Comparison of ENCODE assay signal across 7 cellular contexts in the genomic region with DNA sequence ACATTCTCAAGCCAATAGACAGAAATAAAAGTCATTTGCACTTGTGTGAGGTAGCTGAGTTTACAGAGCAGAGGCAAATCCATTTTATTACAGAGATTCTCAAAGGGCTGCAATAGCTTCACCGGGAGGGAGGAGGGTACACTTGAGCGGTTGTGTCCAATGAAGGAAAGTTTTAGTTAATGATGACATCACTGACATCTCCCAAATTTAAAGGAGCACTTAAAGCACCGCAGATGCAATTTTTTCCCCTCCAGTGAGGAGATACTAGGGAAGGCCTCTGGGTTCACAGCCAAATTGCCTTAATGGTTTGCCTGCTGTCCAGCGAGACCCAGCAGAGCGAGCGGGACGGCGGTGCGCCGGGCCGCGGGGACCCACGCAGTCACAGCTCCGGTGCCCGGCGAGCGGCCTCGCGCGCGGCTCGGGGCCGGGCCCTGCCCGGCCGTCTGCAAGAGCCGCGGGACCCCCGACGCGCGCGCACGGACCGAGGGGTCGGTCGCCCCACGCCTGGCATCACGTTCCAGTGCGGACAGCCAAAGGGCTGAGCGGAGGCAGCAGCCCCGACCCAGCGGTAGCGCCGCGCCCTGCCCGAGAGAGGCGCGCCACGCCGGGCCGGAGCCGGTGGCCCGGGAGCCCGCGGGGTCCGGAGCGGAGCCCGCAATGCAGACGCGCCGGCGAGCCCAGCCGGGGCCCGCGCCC. TPM values are rescaled to one million over a fixed set of nuclear protein-coding genes. Genes with fewer than 3 reads are reported as not detected.
DNase-seq lines count a peak whose midpoint lies in the region; ATAC-seq and TF ChIP-seq lines count a peak whose summit lies in the region.

No MANE protein-coding gene starts in this region.

- H3K79me1 ChIP-seq in mesenchymal stem cell (replicated peaks; ENCODE audit: low read length, poor library complexity, severe bottlenecking) = no peaks in the 10 kb centered on the region

- H3K9me3 ChIP-seq in mesenchymal stem cell (ENCODE audit: control insufficient read depth, low read length) = no peaks in the 10 kb centered on the region
- no peaks in the 10 kb centered on the region for H3K9me3 ChIP-seq in upper lobe of left lung
- H3K9me3 ChIP-seq in Karpas-422 (ENCODE audit: low read length) = no peaks in the 10 kb centered on the region

- H4K91ac ChIP-seq in mesenchymal stem cell (ENCODE audit: low read length) = no peak overlapping the region

- H3K9me2 ChIP-seq in Karpas-422 (replicated peaks; ENCODE audit: insufficient read depth, low read length) = no peaks in the 10 kb centered on the region

- H3K4ac ChIP-seq in mesenchymal stem cell (ENCODE audit: low read depth in 1 of 2, low read length in 2 of 2) = no peak overlapping the region

- ATAC-seq in GM19397 (IDR thresholded peaks at IDR 0.05; ENCODE audit: unreplicated experiment) (peak; percentile 9), HG03442 (IDR thresholded peaks at IDR 0.05; ENCODE audit: unreplicated experiment) (peak; percentile 14), upper lobe of left lung (ENCODE audit: low FRiP score in 2 of 2) (peak in 1 of 2 donors; percentile 2)

- no peaks in the 10 kb centered on the region for H3K36me3 ChIP-seq in mesenchymal stem cell (ENCODE audit: control insufficient read depth in 1 of 2, insufficient read depth in 2 of 2, low read depth in 1 of 2, low read length in 2 of 2)
- no peaks in the 10 kb centered on the region for H3K36me3 ChIP-seq in upper lobe of left lung
- no peaks in the 10 kb centered on the region for H3K36me3 ChIP-seq in Karpas-422 (ENCODE audit: insufficient read depth, low read length)

- TF ChIP-seq CTCF in upper lobe of left lung (IDR thresholded peaks at IDR 0.05) = no peak

- TF ChIP-seq POLR2A in upper lobe of left lung (IDR thresholded peaks at IDR 0.05) = no peak

- no peak overlapping the region for H2AK5ac ChIP-seq in mesenchymal stem cell (ENCODE audit: low read length, severe bottlenecking)

- H3K9ac ChIP-seq in mesenchymal stem cell (ENCODE audit: low read length) (peak overlapping the region; percentile 54), Karpas-422 (ENCODE audit: low read length) (no peak overlapping the region)

- H2BK5ac ChIP-seq in mesenchymal stem cell (ENCODE audit: low read depth, low read length, poor library complexity, severe bottlenecking) = no peak overlapping the region

- 4% methylated on average over 24 of the region's 65 CpGs for WGBS in mesenchymal stem cell
- WGBS in upper lobe of left lung, 2 donors = 6 to 15% methylated on average over 4 to 8 of the region's 65 CpGs

- H2BK12ac ChIP-seq in mesenchymal stem cell (ENCODE audit: low read length in 2 of 2) = no peak overlapping the region

- H3K79me2 ChIP-seq in Karpas-422 (ENCODE audit: low read length) = no peaks in the 10 kb centered on the region

- no peak overlapping the region for H2BK120ac ChIP-seq in mesenchymal stem cell (ENCODE audit: low read depth, low read length)

- no peak overlapping the region for H3K23ac ChIP-seq in mesenchymal stem cell (ENCODE audit: low read length in 2 of 2)

- H3K4me2 ChIP-seq in mesenchymal stem cell (ENCODE audit: low read length, poor library complexity, severe bottlenecking) = peak overlapping the region; percentile 92
- no peak overlapping the region for H3K4me2 ChIP-seq in Karpas-422 (ENCODE audit: low read depth, low read length, poor library complexity, severe bottlenecking)

- DNase-seq in cerebellar cortex (ENCODE audit: low spot score) (peak; percentile 65), mesenchymal stem cell (no peak), upper lobe of left lung (peak in 1 of 2 donors; percentile 89), ureter (ENCODE audit: low spot score) (no peak), Karpas-422 (no peak)

- no peaks in the 10 kb centered on the region for H4K20me1 ChIP-seq in Karpas-422 (ENCODE audit: insufficient read depth, low read depth, low read length)

- H3K18ac ChIP-seq in mesenchymal stem cell (ENCODE audit: low read depth in 1 of 2, low read length in 2 of 2) = no peak overlapping the region

- peak overlapping the region; percentile 69 to 73 for H3K4me3 ChIP-seq in mesenchymal stem cell (ENCODE audit: insufficient read depth in 1 of 2, low read depth in 1 of 2, low read length in 2 of 2)
- H3K4me3 ChIP-seq in upper lobe of left lung = peak overlapping the region; percentile 25 to 79 (median 72)
- no peak overlapping the region for H3K4me3 ChIP-seq in Karpas-422 (ENCODE audit: low read length)

- H3K4me1 ChIP-seq in mesenchymal stem cell (ENCODE audit: control insufficient read depth, insufficient read depth, low read depth, low read length) = peaks cover 6% of the 10 kb centered on the region
- peaks cover 3 to 15% (median 11%) of the 10 kb centered on the region in 4 donors for H3K4me1 ChIP-seq in upper lobe of left lung
- peaks cover 5% of the 10 kb centered on the region for H3K4me1 ChIP-seq in Karpas-422 (ENCODE audit: low read length)

- H2BK15ac ChIP-seq in mesenchymal stem cell (ENCODE audit: low read depth, poor library complexity, severe bottlenecking) = no peak overlapping the region

- H2AFZ ChIP-seq in mesenchymal stem cell (ENCODE audit: low read depth, low read length) = no peak overlapping the region
- no peak overlapping the region for H2AFZ ChIP-seq in Karpas-422 (ENCODE audit: low read length)

- H4K8ac ChIP-seq in mesenchymal stem cell (ENCODE audit: low read length) = no peak overlapping the region

- H3K27ac ChIP-seq in mesenchymal stem cell (ENCODE audit: low read length, poor library complexity, severe bottlenecking) (no peak overlapping the region), upper lobe of left lung (peak overlapping the region in 1 of 4 donors; percentile 75), Karpas-422 (ENCODE audit: low read length) (no peak overlapping the region)

- no peak for TF ChIP-seq EP300 in upper lobe of left lung (IDR thresholded peaks at IDR 0.05)

- peaks cover 5 to 14% of the 10 kb centered on the region in 2 experiments for H3K27me3 ChIP-seq in mesenchymal stem cell (ENCODE audit: control insufficient read depth in 1 of 2, insufficient read depth in 1 of 2, low read length in 2 of 2)
- H3K27me3 ChIP-seq in upper lobe of left lung = no peaks in the 10 kb centered on the region
- H3K27me3 ChIP-seq in Karpas-422 (ENCODE audit: low read length) = no peaks in the 10 kb centered on the region; the same call in 1 of the 2 replicates

- no peak overlapping the region for H3K14ac ChIP-seq in mesenchymal stem cell (ENCODE audit: low read length in 2 of 2)

RNA-seq across cellular contexts. Expression of a gene that starts 0.7 kb away (rescaled TPM):
- polyA plus RNA-seq in mesenchymal stem cell (2013, experiment 1 of 2) = not detected
- not detected for polyA plus RNA-seq in mesenchymal stem cell (2013, experiment 2 of 2)
- 1 to 10 TPM; 2.1 to 6.6 (median 3.3) TPM for total RNA-seq in upper lobe of left lung
- total RNA-seq in ureter = 2.4 TPM
- total RNA-seq in Karpas-422 (2014; rRNA removed; shearing (Covaris generic); ENCODE audit: low replicate concordance) = 0.36 and 0.45 TPM in 2 replicates
